ENCODE assay signal across 9 cellular contexts in genomic region chr11:45635907-45636306, GRCh38. TPM values are rescaled to one million over a fixed set of nuclear protein-coding genes. Genes with fewer than 3 reads are reported as not detected.
"Had no signal": no experiment of that assay in that cellular context is flagged by ENCODE, and none has a peak within 500 bp of the region (broad histone marks: within the 10 kb centered on the region; RNA-seq: fewer than 3 reads in every experiment).

No MANE protein-coding gene starts in this region.

- H2AFZ ChIP-seq: GM23248, GM23338 had no signal

- DNase-seq: GM23248, GOT3, H7, H9, HCEC 1CT, HFFc6 had no signal

- H3K36me3 ChIP-seq: HAP-1 had no signal

- H3K4me3 Mint-ChIP-seq: GM23338, H9, HFFc6 had no signal

- H3K27ac ChIP-seq: GM23248 had no signal

- H3K9ac ChIP-seq: GM23248 had no signal

- H3K4me3 ChIP-seq: GM23248, GM23338, HAP-1 had no signal

- ATAC-seq: GM23338, HCT116 had no signal

- H3K9me3 Mint-ChIP-seq: HFFc6 had no signal

- H3K4me1 ChIP-seq: HAP-1 had no signal

- H3K4me1 Mint-ChIP-seq: GM23338, H9 had no signal

- H3K4me2 ChIP-seq: GM23338 had no signal

- H3K27ac Mint-ChIP-seq: GM23338, H9, HFFc6 had no signal

RNA-seq across cellular contexts. Expression of gene CHST1, which starts 29.5 kb away (rescaled TPM):
- total RNA-seq: GM23248 had no signal
